ENCODE assay signal across 1 cellular context in genomic region chr2:164836907-164837306, GRCh38.
TF ChIP-seq lines count a peak whose summit lies in the region.

No MANE protein-coding gene starts in this region.

TF ChIP-seq in SK-N-SH, 30 proteins besides CTCF, POLR2A, EP300 and RAD21 (continued from another document):
- TF ChIP-seq, protein P1, sequence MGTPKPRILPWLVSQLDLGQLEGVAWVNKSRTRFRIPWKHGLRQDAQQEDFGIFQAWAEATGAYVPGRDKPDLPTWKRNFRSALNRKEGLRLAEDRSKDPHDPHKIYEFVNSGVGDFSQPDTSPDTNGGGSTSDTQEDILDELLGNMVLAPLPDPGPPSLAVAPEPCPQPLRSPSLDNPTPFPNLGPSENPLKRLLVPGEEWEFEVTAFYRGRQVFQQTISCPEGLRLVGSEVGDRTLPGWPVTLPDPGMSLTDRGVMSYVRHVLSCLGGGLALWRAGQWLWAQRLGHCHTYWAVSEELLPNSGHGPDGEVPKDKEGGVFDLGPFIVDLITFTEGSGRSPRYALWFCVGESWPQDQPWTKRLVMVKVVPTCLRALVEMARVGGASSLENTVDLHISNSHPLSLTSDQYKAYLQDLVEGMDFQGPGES (IDR thresholded peaks at IDR 0.05; ENCODE audit: low read depth, low read length) = no peak
- TF ChIP-seq, protein P2, sequence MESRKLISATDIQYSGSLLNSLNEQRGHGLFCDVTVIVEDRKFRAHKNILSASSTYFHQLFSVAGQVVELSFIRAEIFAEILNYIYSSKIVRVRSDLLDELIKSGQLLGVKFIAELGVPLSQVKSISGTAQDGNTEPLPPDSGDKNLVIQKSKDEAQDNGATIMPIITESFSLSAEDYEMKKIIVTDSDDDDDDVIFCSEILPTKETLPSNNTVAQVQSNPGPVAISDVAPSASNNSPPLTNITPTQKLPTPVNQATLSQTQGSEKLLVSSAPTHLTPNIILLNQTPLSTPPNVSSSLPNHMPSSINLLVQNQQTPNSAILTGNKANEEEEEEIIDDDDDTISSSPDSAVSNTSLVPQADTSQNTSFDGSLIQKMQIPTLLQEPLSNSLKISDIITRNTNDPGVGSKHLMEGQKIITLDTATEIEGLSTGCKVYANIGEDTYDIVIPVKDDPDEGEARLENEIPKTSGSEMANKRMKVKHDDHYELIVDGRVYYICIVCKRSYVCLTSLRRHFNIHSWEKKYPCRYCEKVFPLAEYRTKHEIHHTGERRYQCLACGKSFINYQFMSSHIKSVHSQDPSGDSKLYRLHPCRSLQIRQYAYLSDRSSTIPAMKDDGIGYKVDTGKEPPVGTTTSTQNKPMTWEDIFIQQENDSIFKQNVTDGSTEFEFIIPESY (IDR thresholded peaks at IDR 0.05; ENCODE audit: borderline replicate concordance, low read depth) = no peak
- TF ChIP-seq MAX (IDR thresholded peaks at IDR 0.05; ENCODE audit: low read depth) = no peak
- TF ChIP-seq JUND (IDR thresholded peaks at IDR 0.05) = no peak
- TF ChIP-seq, protein P3, sequence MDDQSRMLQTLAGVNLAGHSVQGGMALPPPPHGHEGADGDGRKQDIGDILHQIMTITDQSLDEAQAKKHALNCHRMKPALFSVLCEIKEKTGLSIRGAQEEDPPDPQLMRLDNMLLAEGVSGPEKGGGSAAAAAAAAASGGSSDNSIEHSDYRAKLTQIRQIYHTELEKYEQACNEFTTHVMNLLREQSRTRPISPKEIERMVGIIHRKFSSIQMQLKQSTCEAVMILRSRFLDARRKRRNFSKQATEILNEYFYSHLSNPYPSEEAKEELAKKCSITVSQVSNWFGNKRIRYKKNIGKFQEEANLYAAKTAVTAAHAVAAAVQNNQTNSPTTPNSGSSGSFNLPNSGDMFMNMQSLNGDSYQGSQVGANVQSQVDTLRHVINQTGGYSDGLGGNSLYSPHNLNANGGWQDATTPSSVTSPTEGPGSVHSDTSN (IDR thresholded peaks at IDR 0.05) = no peak
- TF ChIP-seq CHD2 (IDR thresholded peaks at IDR 0.05; ENCODE audit: low read length, partially characterized antibody) = no peak
TF ChIP-seq in SK-N-SH: peak in this region for 0.
